Comparison of ENCODE assay signal across 12 cellular contexts in genomic region chr12:89610366-89610765, GRCh38.
DNase-seq lines count a peak whose midpoint lies in the region; ATAC-seq and TF ChIP-seq lines count a peak whose summit lies in the region.
"Had no signal": no experiment of that assay in that cellular context is flagged by ENCODE, and none has a peak within 500 bp of the region (broad histone marks: within the 10 kb centered on the region; RNA-seq: fewer than 3 reads in every experiment).

No MANE protein-coding gene starts in this region.

- TF ChIP-seq CTCF in omental fat pad (IDR thresholded peaks at IDR 0.05) = no peak

- peaks cover 8 to 13% of the 10 kb centered on the region in 2 donors for H3K4me1 Mint-ChIP-seq in effector memory CD8-positive, alpha-beta T cell (ENCODE audit: low read depth in 2 of 2)

- H3K27me3 Mint-ChIP-seq in effector memory CD8-positive, alpha-beta T cell = no peaks in the 10 kb centered on the region
- H3K27me3 Mint-ChIP-seq: CD4-positive, alpha-beta memory T cell had no signal

- no peak for ATAC-seq in effector memory CD8-positive, alpha-beta T cell (replicated peaks)
- ATAC-seq in omental fat pad (ENCODE audit: low FRiP score) = peak; percentile 39
- ATAC-seq in GM18505 (IDR thresholded peaks at IDR 0.05; ENCODE audit: unreplicated experiment) = no peak

- peaks cover 50% of the 10 kb centered on the region for H3K36me3 Mint-ChIP-seq in effector memory CD8-positive, alpha-beta T cell (ENCODE audit: insufficient read depth)

- DNase-seq in NCI-H226 (peak; percentile 23), omental fat pad (ENCODE audit: low spot score) (no peak), SHP77 treated with DMSO at 0.1 percent for 48 hours (lab: John Stamatoyannopoulos, UW) (no peak), NCI-H446 treated with DMSO at 0.1 percent for 48 hours (lab: John Stamatoyannopoulos, UW) (no peak), LoVo (ENCODE audit: low spot score) (no peak)
- no peak for DNase-seq in effector memory CD8-positive, alpha-beta T cell
- DNase-seq: BE2C; CD4-positive, alpha-beta memory T cell; DMS79 treated with DMSO at 0.1 percent for 48 hours; EL; GM23248 had no signal

- H3K9me3 Mint-ChIP-seq in effector memory CD8-positive, alpha-beta T cell = no peaks in the 10 kb centered on the region
- H3K9me3 Mint-ChIP-seq: CD4-positive, alpha-beta memory T cell had no signal

- H3K27ac Mint-ChIP-seq in effector memory CD8-positive, alpha-beta T cell = peak overlapping the region; percentile 9 to 62

- no peak overlapping the region for H3K4me3 Mint-ChIP-seq in effector memory CD8-positive, alpha-beta T cell
- H3K4me3 Mint-ChIP-seq: CD4-positive, alpha-beta memory T cell had no signal

- TF ChIP-seq POLR2A in GM18505 (IDR thresholded peaks at IDR 0.05; ENCODE audit: borderline replicate concordance, extremely low read depth, insufficient read depth, insufficient read length) = no peak
